ENCODE assay signal across 19 cellular contexts in genomic region chr13:44352202-44352601, GRCh38. TPM values are rescaled to one million over a fixed set of nuclear protein-coding genes. Genes with fewer than 3 reads are reported as not detected.
DNase-seq lines count a peak whose midpoint lies in the region; ATAC-seq and TF ChIP-seq lines count a peak whose summit lies in the region.
"Had no signal": no experiment of that assay in that cellular context is flagged by ENCODE, and none has a peak within 500 bp of the region (broad histone marks: within the 10 kb centered on the region; RNA-seq: fewer than 3 reads in every experiment).

No MANE protein-coding gene starts in this region.

- peaks cover 2% of the 10 kb centered on the region for H3K79me2 ChIP-seq in trophoblast cell (ENCODE audit: control insufficient read depth, insufficient read depth, low read length, poor library complexity)

- no peak overlapping the region for H3K4me3 Mint-ChIP-seq in CD4-positive, alpha-beta memory T cell
- H3K4me3 Mint-ChIP-seq in effector memory CD8-positive, alpha-beta T cell = peak overlapping the region in 1 of 2 donors; percentile 25

- H3K36me3 Mint-ChIP-seq in CD4-positive, alpha-beta memory T cell = no peaks in the 10 kb centered on the region
- peaks cover 7% of the 10 kb centered on the region for H3K36me3 Mint-ChIP-seq in effector memory CD8-positive, alpha-beta T cell (ENCODE audit: insufficient read depth)

- no peaks in the 10 kb centered on the region for H3K27me3 ChIP-seq in CD4-positive, alpha-beta memory T cell (ENCODE audit: insufficient read depth, low read length)
- H3K27me3 ChIP-seq in trophoblast cell (ENCODE audit: insufficient read depth, low read length) = no peaks in the 10 kb centered on the region

- ATAC-seq in effector memory CD8-positive, alpha-beta T cell (replicated peaks) = peak; percentile 76
- no peak for ATAC-seq in stimulated activated naive CD8-positive, alpha-beta T cell treated with anti-CD3 and anti-CD28 coated beads, Interleukin-15, Interleukin-2, amounts not matched to agents 100 U/mL and 50 U/mL, for 24 hours
- ATAC-seq: PC-3 had no signal

- no peak overlapping the region for H3K4me3 ChIP-seq in CD4-positive, alpha-beta memory T cell (ENCODE audit: low read length in 2 of 2)
- H3K4me3 ChIP-seq in trophoblast cell (ENCODE audit: low read depth, low read length) (no peak overlapping the region), foreskin fibroblast (ENCODE audit: low read depth in 1 of 2, low read length in 2 of 2) (no peak overlapping the region)
- H3K4me3 ChIP-seq: GM23248 had no signal

- H2BK5ac ChIP-seq in trophoblast cell (ENCODE audit: low read depth, low read length, poor library complexity) = no peak overlapping the region

- no peak overlapping the region for H4K12ac ChIP-seq in trophoblast cell (ENCODE audit: low read depth, low read length)

- H3K23ac ChIP-seq in trophoblast cell (ENCODE audit: low read length) = no peak overlapping the region

- peak overlapping the region; percentile 28 for H2BK12ac ChIP-seq in trophoblast cell (ENCODE audit: low read length)

- DNase-seq in CD4-positive, alpha-beta memory T cell = peak in 1 of 5 donors; percentile 3
- DNase-seq in effector memory CD8-positive, alpha-beta T cell = no peak
- DNase-seq in trophoblast cell = no peak
- DNase-seq in foreskin fibroblast = no peak
- DNase-seq in H4 (ENCODE audit: low spot score) = no peak
- no peak for DNase-seq in G401 (ENCODE audit: low spot score)
- DNase-seq in stimulated activated naive CD8-positive, alpha-beta T cell treated with anti-CD3 and anti-CD28 coated beads, Interleukin-15, Interleukin-2, amounts not matched to agents 100 U/mL and 50 U/mL, for 24 hours = no peak
- DNase-seq: Caco-2, HCEC 1CT, KBM-7, NCI-H1417, NCI-H187, NCI-H2107, NCI-H510A treated with DMSO at 0.1 percent for 48 hours, PC-3, RPMI8226, SHP77 treated with DMSO at 0.1 percent for 48 hours had no signal

- H2AFZ ChIP-seq in trophoblast cell (ENCODE audit: insufficient read depth, low read length, poor library complexity) = no peak overlapping the region
- H2AFZ ChIP-seq: GM23248 had no signal

- no peaks in the 10 kb centered on the region for H3K36me3 ChIP-seq in CD4-positive, alpha-beta memory T cell (ENCODE audit: insufficient read depth, low read length)
- H3K36me3 ChIP-seq in KOPT-K1 (ENCODE audit: insufficient read depth, low read length) (no peaks in the 10 kb centered on the region), trophoblast cell (ENCODE audit: control insufficient read depth in 1 of 2, insufficient read depth in 2 of 2, low read length in 2 of 2) (no peaks in the 10 kb centered on the region)

- WGBS in trophoblast cell (ENCODE audit: extremely low coverage, insufficient coverage, insufficient read length) = no CpG with 5 or more reads among the region's 3 CpGs

- H2BK120ac ChIP-seq in trophoblast cell (ENCODE audit: insufficient read depth, low read length, poor library complexity) = no peak overlapping the region

- no peaks in the 10 kb centered on the region for H3K9me3 ChIP-seq in CD4-positive, alpha-beta memory T cell (ENCODE audit: control insufficient read depth in 1 of 2, low read length in 2 of 2)
- H3K9me3 ChIP-seq in KOPT-K1 (ENCODE audit: insufficient read depth, low read length, poor library complexity, severe bottlenecking) (no peaks in the 10 kb centered on the region), trophoblast cell (ENCODE audit: insufficient read depth, low read depth, low read length) (no peaks in the 10 kb centered on the region)
- H3K9me3 ChIP-seq: Caco-2 had no signal

- no peak overlapping the region for H3K4me2 ChIP-seq in trophoblast cell (ENCODE audit: low read length)

- H3K14ac ChIP-seq in trophoblast cell (ENCODE audit: low read length) = no peak overlapping the region

- H3K27me3 Mint-ChIP-seq in CD4-positive, alpha-beta memory T cell = peaks cover 0 to 9% of the 10 kb centered on the region in 2 donors
- H3K27me3 Mint-ChIP-seq in effector memory CD8-positive, alpha-beta T cell = no peaks in the 10 kb centered on the region

- peak overlapping the region in 4 of 7 donors; percentile 10 to 52 (median 18) for H3K27ac Mint-ChIP-seq in CD4-positive, alpha-beta memory T cell
- peak overlapping the region; percentile 89 for H3K27ac Mint-ChIP-seq in effector memory CD8-positive, alpha-beta T cell

- no peaks in the 10 kb centered on the region for H3K9me3 Mint-ChIP-seq in CD4-positive, alpha-beta memory T cell
- no peaks in the 10 kb centered on the region for H3K9me3 Mint-ChIP-seq in effector memory CD8-positive, alpha-beta T cell

- peaks cover 3% of the 10 kb centered on the region for H3K4me1 ChIP-seq in CD4-positive, alpha-beta memory T cell (ENCODE audit: insufficient read depth, low read length)
- H3K4me1 ChIP-seq in trophoblast cell (ENCODE audit: control insufficient read depth in 1 of 2, insufficient read depth in 2 of 2, low read length in 2 of 2) = peaks cover 15 to 17% of the 10 kb centered on the region in 2 experiments

- peaks cover 9 to 15% (median 13%) of the 10 kb centered on the region in 4 donors for H3K4me1 Mint-ChIP-seq in CD4-positive, alpha-beta memory T cell
- H3K4me1 Mint-ChIP-seq in effector memory CD8-positive, alpha-beta T cell (ENCODE audit: low read depth in 2 of 2) = peaks cover 15 to 19% of the 10 kb centered on the region in 2 donors

- peaks cover 13% of the 10 kb centered on the region for H3K79me1 ChIP-seq in trophoblast cell (ENCODE audit: low read length)

- H3K27ac ChIP-seq in CD4-positive, alpha-beta memory T cell (ENCODE audit: low read depth, low read length) = no peak overlapping the region
- H3K27ac ChIP-seq in KOPT-K1 (ENCODE audit: low read depth, low read length, poor library complexity, severe bottlenecking) (peak overlapping the region; percentile 72), trophoblast cell (ENCODE audit: low read depth, low read length) (no peak overlapping the region)
- H3K27ac ChIP-seq: GM23248 had no signal

- no peak for TF ChIP-seq CTCF in foreskin fibroblast (IDR thresholded peaks at IDR 0.05; ENCODE audit: low read depth, low read length)

- no peak overlapping the region for H2AK5ac ChIP-seq in trophoblast cell (ENCODE audit: low read length)

- no peak overlapping the region for H4K8ac ChIP-seq in trophoblast cell (ENCODE audit: low read depth, low read length)

- H3K9ac ChIP-seq in trophoblast cell (ENCODE audit: low read length) = no peak overlapping the region
- H3K9ac ChIP-seq: GM23248 had no signal

- POLR2A ChIA-PET in CD4-positive, alpha-beta memory T cell (lab: Charles Lee; ENCODE audit: partially characterized antibody) = no interaction called here

- no peak overlapping the region for H3K4ac ChIP-seq in trophoblast cell (ENCODE audit: low read depth, low read length)

- CTCF ChIA-PET in CD4-positive, alpha-beta memory T cell (lab: Charles Lee; ENCODE audit: partially characterized antibody) = interaction anchor here (1.0 kb wide), 1 partner anchor 11 kb away, joined by 3 read pairs; no protein-coding TSS in a partner anchor

- no peak overlapping the region for H3K18ac ChIP-seq in trophoblast cell (ENCODE audit: low read length)

- no peak overlapping the region for H4K91ac ChIP-seq in trophoblast cell (ENCODE audit: low read depth, low read length)

- in situ Hi-C loops in G401 (cut with HindIII; ENCODE audit: low sequenced_read_pairs) = no loop called here

- intact Hi-C loops in CD4-positive, alpha-beta memory T cell (cut with micrococcal nuclease) = no loop called here

RNA-seq across cellular contexts. Expression of gene SERP2, which starts 21.4 kb away (rescaled TPM):
- total RNA-seq in CD4-positive, alpha-beta memory T cell = not detected
- polyA plus RNA-seq in CD4-positive, alpha-beta memory T cell = not detected
- polyA plus RNA-seq in trophoblast cell (2013) = 0.61 and 0.66 TPM in 2 replicates
- total RNA-seq in H4 (2014; rRNA removed; shearing (Covaris generic)) = not detected in 2 replicates
- total RNA-seq in G401 (2014; rRNA removed; shearing (Covaris generic)) = not detected in 2 replicates
- total RNA-seq: Caco-2 had no signal
